Comparison of ENCODE assay signal across 25 cellular contexts in the genomic region with DNA sequence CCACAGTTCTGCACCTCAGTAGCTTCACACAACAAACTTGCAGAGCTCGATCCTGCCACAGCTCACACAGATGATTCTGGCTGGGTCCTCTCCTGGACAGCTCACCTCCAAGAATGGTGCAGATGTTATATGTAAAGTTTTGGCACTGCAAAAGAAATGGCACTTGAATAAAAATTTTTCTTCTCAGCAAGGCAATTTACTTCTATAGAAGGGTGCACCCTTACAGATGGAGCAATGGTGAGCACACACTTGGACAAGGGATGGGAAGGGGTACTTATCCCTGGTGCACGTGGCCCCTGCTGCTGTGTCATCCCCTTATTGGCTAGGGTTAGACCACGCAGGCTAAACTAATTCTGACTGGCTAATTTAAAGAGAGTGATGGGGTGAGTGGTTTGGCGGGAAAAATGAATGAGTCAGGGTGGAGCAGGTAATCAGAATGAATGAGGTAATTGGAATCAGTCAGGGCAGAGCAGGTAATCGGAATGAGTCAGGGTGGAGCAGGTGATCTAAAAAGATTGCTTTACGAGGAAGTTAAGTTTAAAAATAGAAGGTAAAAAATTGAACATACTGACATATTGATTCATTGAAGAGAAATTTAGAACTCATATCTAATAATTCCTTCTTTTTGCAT. TPM values are rescaled to one million over a fixed set of nuclear protein-coding genes. Genes with fewer than 3 reads are reported as not detected.
DNase-seq lines count a peak whose midpoint lies in the region; ATAC-seq, FAIRE-seq and TF ChIP-seq lines count a peak whose summit lies in the region.
"Had no signal": no experiment of that assay in that cellular context is flagged by ENCODE, and none has a peak within 500 bp of the region (broad histone marks: within the 10 kb centered on the region; RNA-seq: fewer than 3 reads in every experiment).

No MANE protein-coding gene starts in this region.

- H3K27me3 ChIP-seq in K562 (ENCODE audit: control insufficient read depth in 2 of 2, insufficient read depth in 2 of 2, low read length in 2 of 2), result peaks cover 0 to 5% of the 10 kb centered on the region in 2 experiments; a peak in 1 of 5 replicates
- no peaks in the 10 kb centered on the region for H3K27me3 ChIP-seq in stomach
- H3K27me3 ChIP-seq: BE2C, BLaER1 had no signal

- peak overlapping the region; percentile 21 for H3K27ac Mint-ChIP-seq in type B pancreatic cell
- H3K27ac Mint-ChIP-seq: CD14-positive monocyte; CD4-positive, alpha-beta memory T cell; CD4-positive, CD25-positive, alpha-beta regulatory T cell; CD8-positive, alpha-beta memory T cell had no signal

- intact Hi-C loops in K562 (cut with micrococcal nuclease) (no loop called here), stomach (cut with DNase I; ENCODE audit: low total_unique reads) (no loop called here)

- H3K4me3 Mint-ChIP-seq in type B pancreatic cell, result no peak overlapping the region
- H3K4me3 Mint-ChIP-seq: CD14-positive monocyte; CD4-positive, alpha-beta memory T cell; CD4-positive, CD25-positive, alpha-beta regulatory T cell; CD8-positive, alpha-beta memory T cell had no signal

- WGBS in K562 (ENCODE audit: insufficient coverage, low coverage, missing lambda C conversion rate), result 0% methylated on average over 6 of the region's 6 CpGs
- 63 to 73% (median 68%) methylated on average over 6 of the region's 6 CpGs for WGBS in stomach, 5 donors

- no peaks in the 10 kb centered on the region for H3K9me3 Mint-ChIP-seq in type B pancreatic cell

- no peak overlapping the region for H3K9ac ChIP-seq in K562 (ENCODE audit: insufficient read depth in 1 of 2, low read depth in 2 of 2, low read length in 2 of 2)
- H3K9ac ChIP-seq: BLaER1 had no signal

- FAIRE-seq in K562 (lab: Jason Lieb, UNC), result no peak
- FAIRE-seq: A204.1, G401.6, GM12891, GM19239 had no signal

- H3K4me2 ChIP-seq in K562 (ENCODE audit: insufficient read depth, low read length), result no peak overlapping the region
- H3K4me2 ChIP-seq: BLaER1 had no signal

- no peaks in the 10 kb centered on the region for H3K79me2 ChIP-seq in K562 (ENCODE audit: control insufficient read depth, insufficient read depth, low read length)

- POLR2A ChIA-PET in K562 (lab: Yijun Ruan, JAX), result no interaction called here

- BruUV-seq in K562 (replicated peaks; lab: Mats Ljungman, UMichigan), result no TSS peak

- TF ChIP-seq POLR2A in K562 (conservative IDR thresholded peaks at IDR 0.05), result no peak
- TF ChIP-seq POLR2A in stomach (IDR thresholded peaks at IDR 0.05), result no peak

- H3K27ac ChIP-seq in K562 (ENCODE audit: extremely low read depth, low read depth, low read length), result no peak overlapping the region
- H3K27ac ChIP-seq in stomach, result no peak overlapping the region
- H3K27ac ChIP-seq: BLaER1 had no signal

- no peak overlapping the region for H3K4me3 ChIP-seq in K562
- no peak overlapping the region for H3K4me3 ChIP-seq in epithelial cell of esophagus (ENCODE audit: low read length)
- H3K4me3 ChIP-seq in stomach, result no peak overlapping the region
- H3K4me3 ChIP-seq: BLaER1 had no signal

- in situ Hi-C loops in K562 (cut with MboI), result no loop called here

- TF ChIP-seq EP300 in K562 (IDR thresholded peaks at IDR 0.05; ENCODE audit: low read length) (no peak), stomach (IDR thresholded peaks at IDR 0.05) (no peak)

- peaks cover 5% of the 10 kb centered on the region for H3K27me3 Mint-ChIP-seq in type B pancreatic cell

- TF ChIP-seq RAD21 in K562 (CRISPR knock-in tag; conservative IDR thresholded peaks at IDR 0.05 in 1 of 2, IDR thresholded peaks at IDR 0.05 in 1 of 2), result no peak

- H3K9me3 ChIP-seq in K562 (replicated peaks; ENCODE audit: control insufficient read depth, insufficient read depth, low read depth, low read length) (no peaks in the 10 kb centered on the region), stomach (peaks cover 9 to 36% (median 22%) of the 10 kb centered on the region in 4 donors)
- H3K9me3 ChIP-seq: BE2C had no signal

- no peaks in the 10 kb centered on the region for H3K4me1 Mint-ChIP-seq in type B pancreatic cell (ENCODE audit: unreplicated experiment)
- H3K4me1 Mint-ChIP-seq: CD4-positive, alpha-beta memory T cell; CD4-positive, CD25-positive, alpha-beta regulatory T cell; CD8-positive, alpha-beta memory T cell had no signal

- no peaks in the 10 kb centered on the region for H3K36me3 Mint-ChIP-seq in type B pancreatic cell
- H3K36me3 Mint-ChIP-seq: CD14-positive monocyte; CD4-positive, CD25-positive, alpha-beta regulatory T cell had no signal

- H2AFZ ChIP-seq in K562 (ENCODE audit: low read depth, low read length), result no peak overlapping the region

- ATAC-seq in K562 (no peak), HG03139 (IDR thresholded peaks at IDR 0.05; ENCODE audit: unreplicated experiment) (no peak)

- H3K36me3 ChIP-seq in K562 (ENCODE audit: control insufficient read depth, insufficient read depth, low read length) (no peaks in the 10 kb centered on the region), stomach (no peaks in the 10 kb centered on the region)
- H3K36me3 ChIP-seq: BE2C, BLaER1 had no signal

- H3K4me1 ChIP-seq in K562 (replicated peaks in 1 of 2; ENCODE audit: control insufficient read depth in 2 of 2, insufficient read depth in 2 of 2, low read length in 2 of 2) (no peaks in the 10 kb centered on the region), stomach (no peaks in the 10 kb centered on the region)
- H3K4me1 ChIP-seq: BE2C, BLaER1 had no signal

- TF ChIP-seq CTCF in K562 (IDR thresholded peaks at IDR 0.05 in 2 of 3, conservative IDR thresholded peaks at IDR 0.05 in 1 of 3; ENCODE audit: insufficient read depth in 2 of 3, low read depth in 1 of 3, low read length in 3 of 3), result no peak
- TF ChIP-seq CTCF in epithelial cell of esophagus (IDR thresholded peaks at IDR 0.05; ENCODE audit: insufficient read depth, low read depth, low read length, missing control alignments), result no peak
- TF ChIP-seq CTCF in type B pancreatic cell (conservative IDR thresholded peaks at IDR 0.05), result no peak
- no peak for TF ChIP-seq CTCF in stomach (IDR thresholded peaks at IDR 0.05)

- DNase-seq in K562 (ENCODE audit: extremely low read depth in 1 of 4, low spot score in 3 of 4), result no peak
- peak; percentile 23 for DNase-seq in epithelial cell of esophagus (ENCODE audit: low read depth)
- DNase-seq in type B pancreatic cell (ENCODE audit: extremely low spot score, unreplicated experiment), result no peak
- DNase-seq in stomach, result no peak
- DNase-seq in stimulated activated CD4-positive, alpha-beta T cell treated with anti-CD3 and anti-CD28 coated beads, Interleukin-2, amount 100 ng/mL, for 24 hours, result no peak
- DNase-seq: 8988T; ACHN; BE2C; C1 segment of cervical spinal cord; CD4-positive, alpha-beta memory T cell; CD4-positive, CD25-positive, alpha-beta regulatory T cell; CD8-positive, alpha-beta memory T cell; COR-L47; DMS 273 treated with DMSO at 0.1 percent for 48 hours; DMS79 treated with DMSO at 0.1 percent for 48 hours; GF-D8 had no signal

- H4K20me1 ChIP-seq in K562 (replicated peaks; ENCODE audit: control insufficient read depth, insufficient read depth, low read length), result no peaks in the 10 kb centered on the region
- H4K20me1 ChIP-seq: BLaER1 had no signal

- CTCF ChIA-PET in K562 (lab: Yijun Ruan, JAX; ENCODE audit: low intra/inter-chr PET ratio), result no interaction called here

- no peaks in the 10 kb centered on the region for H3K9me1 ChIP-seq in K562 (ENCODE audit: control insufficient read depth, insufficient read depth, low read length)

RNA-seq across cellular contexts. Expression of a gene that starts 12.0 kb away (rescaled TPM):
- not detected in 2 replicates for total RNA-seq in K562 (2011; cell fraction: chromatin; rRNA removed; ENCODE audit: low replicate concordance)
- not detected in 2 replicates for total RNA-seq in K562 (2011; cell fraction: nucleolus; rRNA removed)
- not detected in 2 replicates for total RNA-seq in K562 (2011; cell fraction: nucleoplasm; rRNA removed)
- total RNA-seq in K562 (2014; rRNA removed), result not detected in 2 replicates
- total RNA-seq in K562 (2014; rRNA removed; fragmentation: Illumina TruSeq; extraction: Trizol), result not detected in 2 replicates
- total RNA-seq in K562 (2015; rRNA removed; fragmentation: Illumina TruSeq; extraction: Trizol), result not detected in 2 replicates
- not detected in 2 replicates for total RNA-seq in K562 (2021)
- polyA plus RNA-seq in K562 (2011; rRNA removed), result not detected in 2 replicates
- polyA plus RNA-seq in K562 (2011; cell fraction: cytosol; rRNA removed), result not detected in 2 replicates
- polyA plus RNA-seq in K562 (2011; cell fraction: nucleus; rRNA removed), result not detected in 2 replicates
- not detected in 2 replicates for polyA plus RNA-seq in K562 (2012)
- not detected in 2 replicates for polyA plus RNA-seq in K562 (2014; fragmentation: Illumina TruSeq; extraction: Trizol)
- not detected for polyA plus RNA-seq in K562 (2014; fragmentation: Nextera tagmentation; extraction: Ambion mirVana)
- not detected in 2 replicates for polyA plus RNA-seq in K562 (2014; rRNA removed)
- not detected in 2 replicates for polyA minus RNA-seq in K562 (2011; rRNA and poly(A)+ RNA removed)
- not detected in 2 replicates for polyA minus RNA-seq in K562 (2011; cell fraction: cytosol; rRNA and poly(A)+ RNA removed)
- polyA minus RNA-seq in K562 (2011; cell fraction: nucleus; rRNA and poly(A)+ RNA removed), result not detected in 2 replicates
- total RNA-seq in type B pancreatic cell (ENCODE audit: low replicate concordance), result not detected in 2 replicates
- total RNA-seq in stomach, result not detected
- not detected for polyA plus RNA-seq in stomach
- total RNA-seq: A673; CD4-positive, alpha-beta memory T cell; CD4-positive, CD25-positive, alpha-beta regulatory T cell; CD8-positive, alpha-beta memory T cell had no signal
- polyA plus RNA-seq: AG04450; CD14-positive monocyte; CD4-positive, alpha-beta memory T cell; CD4-positive, CD25-positive, alpha-beta regulatory T cell; CD8-positive, alpha-beta memory T cell had no signal

RNA-seq across cellular contexts. Expression of a gene that starts 42.1 kb away (rescaled TPM):
- total RNA-seq in K562 (2011; cell fraction: chromatin; rRNA removed; ENCODE audit: low replicate concordance), result not detected in 2 replicates
- not detected in 2 replicates for total RNA-seq in K562 (2011; cell fraction: nucleolus; rRNA removed)
- not detected in 2 replicates for total RNA-seq in K562 (2011; cell fraction: nucleoplasm; rRNA removed)
- total RNA-seq in K562 (2014; rRNA removed) (not detected in 2 replicates), K562 (2014; rRNA removed; fragmentation: Illumina TruSeq; extraction: Trizol) (not detected in 2 replicates), K562 (2015; rRNA removed; fragmentation: Illumina TruSeq; extraction: Trizol) (not detected in 2 replicates), K562 (2021) (not detected in 2 replicates), type B pancreatic cell (ENCODE audit: low replicate concordance) (1.4 and 2.7 TPM in 2 replicates), stomach (not detected)
- polyA plus RNA-seq in K562 (2011; rRNA removed) (not detected in 2 replicates), K562 (2014; fragmentation: Illumina TruSeq; extraction: Trizol) (not detected in 2 replicates), K562 (2014; fragmentation: Nextera tagmentation; extraction: Ambion mirVana) (under 1 TPM in 1 of 2 experiments, not detected in 1; 0.03 TPM), K562 (2014; rRNA removed) (0.08 and 0.16 TPM in 2 replicates), stomach (not detected)
- polyA plus RNA-seq in K562 (2011; cell fraction: cytosol; rRNA removed), result not detected in 2 replicates
- polyA plus RNA-seq in K562 (2011; cell fraction: nucleus; rRNA removed), result not detected in 2 replicates
- polyA plus RNA-seq in K562 (2012), result 0.12 and 2.7 TPM in 2 replicates
- not detected in 2 replicates for polyA minus RNA-seq in K562 (2011; rRNA and poly(A)+ RNA removed)
- polyA minus RNA-seq in K562 (2011; cell fraction: cytosol; rRNA and poly(A)+ RNA removed), result not detected in 2 replicates
- polyA minus RNA-seq in K562 (2011; cell fraction: nucleus; rRNA and poly(A)+ RNA removed), result not detected in 2 replicates
- total RNA-seq: A673; CD4-positive, alpha-beta memory T cell; CD4-positive, CD25-positive, alpha-beta regulatory T cell; CD8-positive, alpha-beta memory T cell had no signal
- polyA plus RNA-seq: AG04450; CD14-positive monocyte; CD4-positive, alpha-beta memory T cell; CD4-positive, CD25-positive, alpha-beta regulatory T cell; CD8-positive, alpha-beta memory T cell had no signal
